Comparison of ENCODE assay signal across 8 cellular contexts in the genomic region with DNA sequence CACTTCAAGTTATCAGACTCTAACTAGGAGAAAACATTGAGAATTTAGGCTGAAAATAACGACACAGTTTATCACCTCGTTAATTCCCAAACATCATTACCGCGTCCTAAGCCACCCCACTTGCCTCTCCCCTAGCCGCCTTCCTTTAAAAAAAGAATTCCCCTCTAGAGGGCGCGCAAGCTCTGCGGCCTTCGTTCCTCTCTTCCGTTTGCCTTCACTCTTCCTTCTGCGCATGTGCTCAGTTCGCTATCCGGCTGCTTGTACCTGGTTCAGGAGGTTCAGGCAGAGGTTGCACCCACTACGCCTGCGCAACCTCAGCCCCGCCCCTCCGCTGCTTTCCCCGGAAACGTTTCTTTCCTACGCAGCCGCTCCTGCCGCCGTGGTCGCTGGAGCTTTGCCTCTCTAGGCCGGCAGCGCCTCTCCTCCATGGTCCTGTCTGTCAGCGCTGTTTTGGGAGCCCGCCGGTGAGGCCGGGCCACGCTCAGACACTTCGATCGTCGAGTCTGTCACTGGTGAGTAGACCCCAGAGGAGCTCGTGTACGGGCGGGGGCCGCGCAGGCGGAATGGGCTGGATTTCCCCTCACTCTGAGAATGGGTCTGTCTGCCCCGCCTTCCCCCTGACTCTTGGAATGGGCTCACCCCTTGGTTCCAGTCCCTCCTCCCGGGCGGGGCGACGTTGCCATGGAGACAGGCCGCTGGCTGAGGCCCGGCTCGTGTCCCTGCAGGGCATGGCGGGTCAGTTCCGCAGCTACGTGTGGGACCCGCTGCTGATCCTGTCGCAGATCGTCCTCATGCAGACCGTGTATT. TPM values are rescaled to one million over a fixed set of nuclear protein-coding genes. Genes with fewer than 3 reads are reported as not detected.
A peak's percentile ranks its signal among the peaks of the same experiment; 100 is the strongest.
DNase-seq lines count a peak whose midpoint lies in the region; ATAC-seq lines count a peak whose summit lies in the region.

Gene SYS1 (plus strand): TSS at position 353 of the 807 bp plus-strand sequence. CDS start 376 bp downstream, at position 729.

- no peaks in the 10 kb centered on the region for H3K9me3 Mint-ChIP-seq in IgD-negative memory B cell

- H3K4me1 Mint-ChIP-seq in IgD-negative memory B cell: peaks cover 15 to 42% (median 27%) of the 10 kb centered on the region in 3 donors

- H3K27ac Mint-ChIP-seq in IgD-negative memory B cell: peak within 1 kb of the TSS; percentile 88 to 100 (median 95)

- peak; percentile 97 for DNase-seq in DMS153 treated with DMSO at 0.1 percent for 48 hours (lab: John Stamatoyannopoulos, UW; ENCODE audit: unreplicated experiment)
- peak; percentile 99 for DNase-seq in OCI-M1 (lab: John Stamatoyannopoulos, UW)
- DNase-seq in activated T-cell treated with anti-CD3 and anti-CD28 coated beads for 24 hours (ENCODE audit: low read depth): peak; percentile 98
- peak; percentile 92 for DNase-seq in epidermal melanocyte (ENCODE audit: insufficient read length, low spot score)
- DNase-seq in middle frontal gyrus (ENCODE audit: extremely low spot score, low spot score): peak; percentile 97
- DNase-seq in stimulated activated CD8-positive, alpha-beta memory T cell treated with anti-CD3 and anti-CD28 coated beads, Interleukin-2, amount 100 ng/mL, for 48 hours (ENCODE audit: low read depth in 2 of 2): peak; percentile 96 to 97

- H3K27me3 Mint-ChIP-seq in IgD-negative memory B cell: peaks cover 6% of the 10 kb centered on the region

- ATAC-seq in GM21529 (IDR thresholded peaks at IDR 0.05; ENCODE audit: unreplicated experiment): peak; percentile 82

- peaks cover 3% of the 10 kb centered on the region for H3K36me3 Mint-ChIP-seq in IgD-negative memory B cell

- H3K4me3 Mint-ChIP-seq in IgD-negative memory B cell: peak within 1 kb of the TSS; percentile 88 to 99 (median 98)

RNA-seq across cellular contexts. Expression of gene SYS1, which starts in this region (rescaled TPM):
- polyA plus RNA-seq in IgD-negative memory B cell: 24.4 TPM

Comparison
In these comparisons a context has a peak if more than half of its experiments do, and no peak if none do; other contexts are left out.
1. Peak in every context shown above with its lines: DNase-seq and ATAC-seq.